ENCODE assay signal across 22 cellular contexts in genomic region chr10:125213541-125214282, GRCh38. TPM values are rescaled to one million over a fixed set of nuclear protein-coding genes. Genes with fewer than 3 reads are reported as not detected.
A peak's percentile ranks its signal among the peaks of the same experiment; 100 is the strongest.
DNase-seq lines count a peak whose midpoint lies in the region; ATAC-seq, FAIRE-seq and TF ChIP-seq lines count a peak whose summit lies in the region.
"Had no signal": no experiment of that assay in that cellular context is flagged by ENCODE, and none has a peak within 500 bp of the region (broad histone marks: within the 10 kb centered on the region; RNA-seq: fewer than 3 reads in every experiment).

No MANE protein-coding gene starts in this region.

- H2AFZ ChIP-seq in HepG2 (ENCODE audit: low read length) (no peak overlapping the region), MM.1S (ENCODE audit: low read length) (no peak overlapping the region)
- H2AFZ ChIP-seq: PC-9 had no signal

- H3K4me3 ChIP-seq in HepG2 (replicated peaks in 1 of 3; ENCODE audit: insufficient read depth in 1 of 3, low read depth in 2 of 3, low read length in 3 of 3) = no peak overlapping the region
- no peak overlapping the region for H3K4me3 ChIP-seq in right lobe of liver
- H3K4me3 ChIP-seq in MM.1S (ENCODE audit: low read length) = no peak overlapping the region
- H3K4me3 ChIP-seq: BLaER1, GM12878, HAP-1, PC-9 had no signal

- H3K9me3 ChIP-seq in HepG2 (ENCODE audit: low read length) (no peaks in the 10 kb centered on the region), right lobe of liver (no peaks in the 10 kb centered on the region), MM.1S (replicated peaks; ENCODE audit: insufficient read depth, low read length) (no peaks in the 10 kb centered on the region)
- H3K9me3 ChIP-seq: BLaER1, HAP-1 had no signal

- H3K27ac ChIP-seq in HepG2 (ENCODE audit: extremely low read length, insufficient read depth, low read length) (no peak overlapping the region), right lobe of liver (no peak overlapping the region), MM.1S (ENCODE audit: low read length) (no peak overlapping the region)
- H3K27ac ChIP-seq: 22Rv1, BLaER1, PC-9 had no signal

- POLR2A ChIA-PET in HepG2 (lab: Yijun Ruan, JAX) = no interaction called here

- H3K79me2 ChIP-seq in HepG2 (ENCODE audit: insufficient read depth, low read length) (no peaks in the 10 kb centered on the region), MM.1S (ENCODE audit: low read length) (no peaks in the 10 kb centered on the region)

- no peak for TF ChIP-seq CTCF in HepG2 (CRISPR knock-in tag; IDR thresholded peaks at IDR 0.05)
- no peak for TF ChIP-seq CTCF in right lobe of liver (IDR thresholded peaks at IDR 0.05)
- TF ChIP-seq CTCF in MM.1S (IDR thresholded peaks at IDR 0.05; ENCODE audit: low read length) = no peak

- H4K20me1 ChIP-seq in HepG2 (ENCODE audit: insufficient read depth, low read length) = no peaks in the 10 kb centered on the region
- no peaks in the 10 kb centered on the region for H4K20me1 ChIP-seq in MM.1S (ENCODE audit: insufficient read depth, low read length)
- H4K20me1 ChIP-seq: BLaER1 had no signal

- no peak for TF ChIP-seq EP300 in HepG2 (IDR thresholded peaks at IDR 0.05; ENCODE audit: low read depth in 2 of 2, low read length in 2 of 2)
- TF ChIP-seq EP300 in HepG2 (CRISPR knock-in tag; IDR thresholded peaks at IDR 0.05; ENCODE audit: borderline replicate concordance) = no peak

- FAIRE-seq in HepG2 (lab: Jason Lieb, UNC) = no peak
- FAIRE-seq: GM12878, GM18507 had no signal

- no peaks in the 10 kb centered on the region for H3F3A ChIP-seq in MM.1S (ENCODE audit: insufficient read depth, low read length)

- no peak overlapping the region for H3K4me2 ChIP-seq in HepG2 (ENCODE audit: low read depth, low read length)
- H3K4me2 ChIP-seq in MM.1S (ENCODE audit: low read depth, low read length) = no peak overlapping the region
- H3K4me2 ChIP-seq: BLaER1, PC-9 had no signal

- intact Hi-C loops in HepG2 (cut with micrococcal nuclease; ENCODE audit: unreplicated experiment) (no loop called here), right lobe of liver (cut with DNase I) (no loop called here)

- H3K27me3 ChIP-seq in HepG2 (ENCODE audit: control insufficient read depth in 1 of 2, insufficient read depth in 2 of 2, low read length in 2 of 2) = peaks cover 1 to 26% of the 10 kb centered on the region in 2 experiments; a peak in 3 of 5 replicates
- H3K27me3 ChIP-seq in right lobe of liver = no peaks in the 10 kb centered on the region
- H3K27me3 ChIP-seq in MM.1S (replicated peaks; ENCODE audit: insufficient read depth, low read length) = peaks cover 13% of the 10 kb centered on the region; the same call in 1 of the 2 replicates
- H3K27me3 ChIP-seq: BLaER1 had no signal

- TF ChIP-seq POLR2A in HepG2 (IDR thresholded peaks at IDR 0.05; ENCODE audit: insufficient read depth in 1 of 2, low read depth in 2 of 2, low read length in 2 of 2) (no peak), right lobe of liver (IDR thresholded peaks at IDR 0.05) (no peak)

- DNase-seq in HepG2 (ENCODE audit: low spot score) = no peak
- no peak for DNase-seq in right lobe of liver
- DNase-seq in foreskin melanocyte = peak; percentile 76
- peak; percentile 5 for DNase-seq in midbrain (lab: John Stamatoyannopoulos, UW)
- DNase-seq in MM.1S = no peak
- DNase-seq in HPDE6-E6E7 (ENCODE audit: extremely low spot score) = no peak
- DNase-seq in DMS79 treated with DMSO at 0.1 percent for 48 hours (lab: John Stamatoyannopoulos, UW) = no peak
- DNase-seq: CD8-positive, alpha-beta T cell; GDM1; KG1; NCI-H1436; NCI-H2029; NCI-H2171; NCI-H446 treated with DMSO at 0.1 percent for 48 hours; NCI-H774; PC-9 had no signal

- in situ Hi-C loops in HepG2 (cut with HindIII; ENCODE audit: extremely low pct_ligation_motif_present, low pct_unique_long_range_greater_than_20kb) = no loop called here

- no peaks in the 10 kb centered on the region for H3K9me2 ChIP-seq in MM.1S (replicated peaks; ENCODE audit: insufficient read depth, low read length)

- H3K36me3 ChIP-seq in HepG2 (replicated peaks in 1 of 2; ENCODE audit: control insufficient read depth in 1 of 2, insufficient read depth in 2 of 2, low read length in 2 of 2) (no peaks in the 10 kb centered on the region), right lobe of liver (no peaks in the 10 kb centered on the region), MM.1S (replicated peaks; ENCODE audit: insufficient read depth, low read length) (no peaks in the 10 kb centered on the region)
- H3K36me3 ChIP-seq: BLaER1, HAP-1 had no signal

- H3K9ac ChIP-seq in HepG2 (ENCODE audit: insufficient read depth, low read depth, low read length) (no peak overlapping the region), MM.1S (ENCODE audit: low read length) (no peak overlapping the region)
- H3K9ac ChIP-seq: BLaER1 had no signal

- TF ChIP-seq RAD21 in HepG2 (CRISPR knock-in tag; IDR thresholded peaks at IDR 0.05) = no peak

- no peak for ATAC-seq in HepG2
- no peak for ATAC-seq in right lobe of liver
- ATAC-seq in HG03175 (IDR thresholded peaks at IDR 0.05; ENCODE audit: unreplicated experiment) = no peak
- ATAC-seq: CD8-positive, alpha-beta T cell; GM12878 had no signal

- BruUV-seq in HepG2 (replicated peaks; lab: Mats Ljungman, UMichigan) = no TSS peak

- CTCF ChIA-PET in HepG2 (lab: Yijun Ruan, JAX; ENCODE audit: low intra/inter-chr PET ratio, low total read pairs) = no interaction called here

- H3K4me1 ChIP-seq in HepG2 (ENCODE audit: insufficient read depth, low read length) (no peaks in the 10 kb centered on the region), right lobe of liver (no peaks in the 10 kb centered on the region), MM.1S (ENCODE audit: low read length) (no peaks in the 10 kb centered on the region)
- H3K4me1 ChIP-seq: HAP-1 had no signal

- WGBS in HepG2 (ENCODE audit: low lambda C conversion rate) = 26% methylated on average over 10 of the region's 10 CpGs
- WGBS in right lobe of liver (ENCODE audit: insufficient coverage, low coverage, low lambda C conversion rate, missing lambda C conversion rate) = 76% methylated on average over 8 of the region's 10 CpGs

TF ChIP-seq in HepG2, 621 proteins besides CTCF, POLR2A, EP300 and RAD21 (continues in another document):
- peak; percentile 52 to 79 for TF ChIP-seq MAFK (conservative IDR thresholded peaks at IDR 0.05 in 1 of 2, IDR thresholded peaks at IDR 0.05 in 1 of 2; ENCODE audit: low read length in 2 of 2)
- TF ChIP-seq MAFF (IDR thresholded peaks at IDR 0.05; ENCODE audit: low read depth, low read length) = peak; percentile 59; the same call in 1 of the 2 replicates
- no peak for TF ChIP-seq KAT2B (IDR thresholded peaks at IDR 0.05; ENCODE audit: borderline replicate concordance, low read depth, low read length)
- TF ChIP-seq ZNF879 (CRISPR knock-in tag; IDR thresholded peaks at IDR 0.05) = no peak
- TF ChIP-seq ZNF644 (CRISPR knock-in tag; IDR thresholded peaks at IDR 0.05; ENCODE audit: low read depth) = no peak
- TF ChIP-seq ZNF737 (CRISPR knock-in tag; IDR thresholded peaks at IDR 0.05; ENCODE audit: borderline replicate concordance) = no peak
- no peak for TF ChIP-seq HOXA3 (CRISPR knock-in tag; IDR thresholded peaks at IDR 0.05)
- TF ChIP-seq, protein P1, sequence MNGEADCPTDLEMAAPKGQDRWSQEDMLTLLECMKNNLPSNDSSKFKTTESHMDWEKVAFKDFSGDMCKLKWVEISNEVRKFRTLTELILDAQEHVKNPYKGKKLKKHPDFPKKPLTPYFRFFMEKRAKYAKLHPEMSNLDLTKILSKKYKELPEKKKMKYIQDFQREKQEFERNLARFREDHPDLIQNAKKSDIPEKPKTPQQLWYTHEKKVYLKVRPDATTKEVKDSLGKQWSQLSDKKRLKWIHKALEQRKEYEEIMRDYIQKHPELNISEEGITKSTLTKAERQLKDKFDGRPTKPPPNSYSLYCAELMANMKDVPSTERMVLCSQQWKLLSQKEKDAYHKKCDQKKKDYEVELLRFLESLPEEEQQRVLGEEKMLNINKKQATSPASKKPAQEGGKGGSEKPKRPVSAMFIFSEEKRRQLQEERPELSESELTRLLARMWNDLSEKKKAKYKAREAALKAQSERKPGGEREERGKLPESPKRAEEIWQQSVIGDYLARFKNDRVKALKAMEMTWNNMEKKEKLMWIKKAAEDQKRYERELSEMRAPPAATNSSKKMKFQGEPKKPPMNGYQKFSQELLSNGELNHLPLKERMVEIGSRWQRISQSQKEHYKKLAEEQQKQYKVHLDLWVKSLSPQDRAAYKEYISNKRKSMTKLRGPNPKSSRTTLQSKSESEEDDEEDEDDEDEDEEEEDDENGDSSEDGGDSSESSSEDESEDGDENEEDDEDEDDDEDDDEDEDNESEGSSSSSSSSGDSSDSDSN (CRISPR knock-in tag; IDR thresholded peaks at IDR 0.05) = no peak
- TF ChIP-seq ZNF550 (CRISPR knock-in tag; IDR thresholded peaks at IDR 0.05; ENCODE audit: borderline replicate concordance) = no peak
- no peak for TF ChIP-seq RARA (CRISPR knock-in tag; IDR thresholded peaks at IDR 0.05)
- TF ChIP-seq FOXO1 (CRISPR knock-in tag; IDR thresholded peaks at IDR 0.05) = no peak
- TF ChIP-seq SRSF4 (IDR thresholded peaks at IDR 0.05; ENCODE audit: low read depth, low read length, poor library complexity, severe bottlenecking) = no peak

RNA-seq across cellular contexts. Expression of gene CTBP2, which starts 53.3 kb away (rescaled TPM):
- total RNA-seq in HepG2 (2016; rRNA removed; fragmentation: Illumina TruSeq; extraction: Trizol) = not detected in 2 replicates
- not detected in 2 replicates for total RNA-seq in HepG2 (2016; cell fraction: cytosol; rRNA removed; fragmentation: Illumina TruSeq; extraction: Trizol; ENCODE audit: low read depth)
- not detected in 2 replicates for total RNA-seq in HepG2 (2016; cell fraction: insoluble cytoplasmic fraction; rRNA removed; fragmentation: Illumina TruSeq; extraction: Trizol)
- not detected in 2 replicates for total RNA-seq in HepG2 (2016; cell fraction: membrane; rRNA removed; fragmentation: Illumina TruSeq; extraction: Trizol)
- total RNA-seq in HepG2 (2016; cell fraction: nucleus; rRNA removed; fragmentation: Illumina TruSeq; extraction: Trizol) = not detected in 2 replicates
- 0.08 TPM in 1 of 2 replicates, not detected in the other for polyA plus RNA-seq in HepG2 (2011; rRNA removed)
- 0.04 and 0.05 TPM in 2 replicates for polyA plus RNA-seq in HepG2 (2011; cell fraction: cytosol; rRNA removed)
- polyA plus RNA-seq in HepG2 (2011; cell fraction: nucleus; rRNA removed) = 0.02 TPM in 1 of 2 replicates, not detected in the other
- polyA plus RNA-seq in HepG2 (2012) = 0.08 TPM in 2 replicates
- polyA plus RNA-seq in HepG2 (2016; cell fraction: cytosol; fragmentation: Illumina TruSeq; extraction: Trizol; ENCODE audit: low read depth) = not detected in 2 replicates
- not detected in 2 replicates for polyA plus RNA-seq in HepG2 (2016; cell fraction: insoluble cytoplasmic fraction; fragmentation: Illumina TruSeq; extraction: Trizol; ENCODE audit: low read depth)
- not detected in 2 replicates for polyA plus RNA-seq in HepG2 (2016; cell fraction: membrane; fragmentation: Illumina TruSeq; extraction: Trizol; ENCODE audit: low read depth)
- not detected in 2 replicates for polyA plus RNA-seq in HepG2 (2016; cell fraction: nucleus; fragmentation: Illumina TruSeq; extraction: Trizol; ENCODE audit: insufficient read depth, low read depth)
- 1.2 and 101 TPM in 2 replicates for polyA minus RNA-seq in HepG2 (2011; rRNA and poly(A)+ RNA removed; ENCODE audit: low replicate concordance)
- polyA minus RNA-seq in HepG2 (2011; cell fraction: cytosol; rRNA and poly(A)+ RNA removed) = 0.49 and 0.53 TPM in 2 replicates
- polyA minus RNA-seq in HepG2 (2011; cell fraction: nucleus; rRNA and poly(A)+ RNA removed) = 0.39 TPM in 1 of 2 replicates, not detected in the other
- 1 to 10 TPM; 3.2 to 8.2 (median 5.4) TPM for total RNA-seq in right lobe of liver

Comparison
In these comparisons a context has a peak if more than half of its experiments do, and no peak if none do; other contexts are left out.
1. DNase-seq: peak in foreskin melanocyte (single experiment) and midbrain (single experiment); none in HepG2 (single experiment), right lobe of liver (0 of 3), MM.1S (single experiment), HPDE6-E6E7 (single experiment) and DMS79 treated with DMSO at 0.1 percent for 48 hours (single experiment).